8 cellular contexts compared by ENCODE assay signal in genomic region chr11:46889689-46890475, GRCh38.
A peak's percentile ranks its signal among the peaks of the same experiment; 100 is the strongest.
DNase-seq lines count a peak whose midpoint lies in the region; ATAC-seq, FAIRE-seq and TF ChIP-seq lines count a peak whose summit lies in the region.

No MANE protein-coding gene starts in this region.

- peak; percentile 84 for TF ChIP-seq CTCF in AG09319 (IDR thresholded peaks at IDR 0.05; ENCODE audit: low read depth, low read length)

- ATAC-seq in HG02884 (IDR thresholded peaks at IDR 0.05; ENCODE audit: unreplicated experiment): no peak

- DNase-seq in AG09319 (ENCODE audit: extremely low read depth, low read depth) (peak; percentile 40), GM19239 (ENCODE audit: insufficient read length, low spot score) (peak; percentile 71), NCI-H146 treated with DMSO at 0.1 percent for 48 hours (lab: John Stamatoyannopoulos, UW; ENCODE audit: unreplicated experiment) (peak; percentile 48), T-helper 1 cell (peak; percentile 16 to 75 (median 56)), amniotic epithelial cell (ENCODE audit: low read depth) (peak; percentile 64), hepatic stellate cell (ENCODE audit: low spot score) (peak; percentile 74), skeletal muscle cell (ENCODE audit: low read depth) (peak; percentile 13)

- peak; percentile 93 for FAIRE-seq in GM19239 (lab: Jason Lieb, UNC)

- no peak overlapping the region for H3K4me3 ChIP-seq in skeletal muscle cell (ENCODE audit: low read depth, low read length)

Comparison
In these comparisons a context has a peak if more than half of its experiments do, and no peak if none do; other contexts are left out.
1. DNase-seq: peak in every context shown above with its lines; median percentile 74 in hepatic stellate cell; 71 in GM19239; 64 in amniotic epithelial cell; 56 in T-helper 1 cell; 48 in NCI-H146 treated with DMSO at 0.1 percent for 48 hours; 40 in AG09319; 13 in skeletal muscle cell.